5 cellular contexts compared by ENCODE assay signal in the genomic region with DNA sequence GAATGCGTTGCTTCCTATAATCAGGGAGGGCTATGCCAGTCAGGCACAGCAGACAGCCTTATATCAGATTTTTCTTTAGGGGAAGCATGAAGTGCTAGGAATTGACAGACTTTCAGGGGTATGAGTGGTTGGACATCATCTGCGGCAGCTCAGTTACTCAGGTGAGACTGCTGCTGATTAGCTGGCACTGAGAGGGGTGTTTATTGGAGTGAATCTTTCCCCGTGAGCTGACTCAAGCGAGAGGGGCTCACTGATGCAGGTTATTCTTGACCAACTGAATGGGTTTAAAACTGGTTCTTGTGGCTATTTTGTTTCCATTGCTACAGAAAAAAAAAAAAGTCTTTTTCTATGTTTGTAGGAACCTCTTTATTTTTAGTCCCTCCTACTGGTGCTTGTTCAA.
"Had no signal": no experiment of that assay in that cellular context is flagged by ENCODE, and none has a peak within 500 bp of the region (broad histone marks: within the 10 kb centered on the region; RNA-seq: fewer than 3 reads in every experiment).

No MANE protein-coding gene starts in this region.

- H3K4me1 Mint-ChIP-seq: GM23338, H9 had no signal

- H3K27ac Mint-ChIP-seq: GM23338, H9 had no signal

- ATAC-seq: GM23338, K562 had no signal

- DNase-seq: H9, HCEC 1CT, IMR-90 had no signal

- H3K9me3 Mint-ChIP-seq: GM23338, H9 had no signal

- H3K4me3 Mint-ChIP-seq: GM23338, H9 had no signal
